8 cellular contexts compared by ENCODE assay signal in the genomic region with DNA sequence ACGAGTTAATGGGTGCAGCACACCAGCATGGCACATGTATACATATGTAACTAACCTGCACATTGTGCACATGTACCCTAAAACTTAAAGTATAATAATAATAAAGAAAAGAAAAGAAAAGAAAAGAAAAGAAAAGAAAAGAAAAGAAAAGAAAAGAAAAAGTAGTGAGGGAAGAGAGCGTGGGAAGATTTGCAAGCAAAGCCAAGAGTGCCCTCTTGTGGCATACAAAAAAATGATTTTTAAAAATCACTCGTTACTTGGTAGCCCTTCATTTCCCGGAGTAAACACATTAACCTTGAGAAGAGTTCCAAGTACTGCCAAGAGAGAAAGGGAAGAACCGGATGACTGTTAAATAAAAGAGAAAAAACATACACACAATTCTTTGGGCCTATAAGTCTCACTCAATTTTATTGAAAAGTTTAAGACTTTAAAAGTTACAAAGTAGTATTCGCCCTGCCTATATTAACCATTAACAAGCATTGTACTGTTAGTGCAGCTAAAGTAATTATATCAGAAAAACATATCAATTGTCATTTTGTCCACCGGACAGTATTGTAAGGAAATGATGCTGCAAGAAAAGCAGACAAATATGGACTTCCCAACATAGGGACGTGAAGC. TPM values are rescaled to one million over a fixed set of nuclear protein-coding genes. Genes with fewer than 3 reads are reported as not detected.
A peak's percentile ranks its signal among the peaks of the same experiment; 100 is the strongest.
DNase-seq lines count a peak whose midpoint lies in the region; ATAC-seq and TF ChIP-seq lines count a peak whose summit lies in the region.

No MANE protein-coding gene starts in this region.

- TF ChIP-seq CTCF in DND-41 (IDR thresholded peaks at IDR 0.05; ENCODE audit: borderline replicate concordance, extremely low read depth, low read length, poor library complexity, severe bottlenecking) (peak; percentile 62), WI38 (IDR thresholded peaks at IDR 0.05; ENCODE audit: low read depth, low read length) (peak; percentile 21; the same call in 1 of the 2 replicates), cardiac muscle cell (IDR thresholded peaks at IDR 0.05; ENCODE audit: low read depth, low read length) (peak; percentile 42)

- H3K36me3 ChIP-seq in DND-41 (ENCODE audit: insufficient read depth, low read length), result no peaks in the 10 kb centered on the region
- no peaks in the 10 kb centered on the region for H3K36me3 ChIP-seq in cardiac muscle cell

- peak; percentile 78; the same call in 1 of the 3 replicates for ATAC-seq in DND-41 (ENCODE audit: insufficient read depth, low read depth)
- ATAC-seq in activated CD4-positive, CD25-positive, alpha-beta regulatory T cell treated with anti-CD3 and anti-CD28 coated beads, Interleukin-2, amount 50 U/mL, for 24 hours, result no peak

- H4K20me1 ChIP-seq in DND-41 (ENCODE audit: insufficient read depth, low read length), result no peaks in the 10 kb centered on the region

- H3K27ac ChIP-seq in DND-41 (ENCODE audit: low read length) (no peak overlapping the region), cardiac muscle cell (no peak overlapping the region)

- H3K9ac ChIP-seq in DND-41 (ENCODE audit: low read depth, low read length), result no peak overlapping the region

- DNase-seq in DND-41 (peak; percentile 13), KG1 (lab: John Stamatoyannopoulos, UW) (peak; percentile 10), cardiac muscle cell (ENCODE audit: low read depth in 1 of 2, low spot score in 1 of 2) (peak; percentile 59 to 74), skeletal muscle cell (ENCODE audit: low read depth) (peak; percentile 38), NCI-H2107 (lab: John Stamatoyannopoulos, UW) (no peak), NCI-H774 (lab: John Stamatoyannopoulos, UW) (no peak)

- H3K4me2 ChIP-seq in DND-41 (ENCODE audit: insufficient read depth, low read length), result no peak overlapping the region

- no peak overlapping the region for H2AFZ ChIP-seq in DND-41 (ENCODE audit: low read depth, low read length)

- H3K4me3 ChIP-seq in DND-41 (ENCODE audit: low read depth in 1 of 2, low read length in 2 of 2), result no peak overlapping the region
- no peak overlapping the region for H3K4me3 ChIP-seq in WI38 (ENCODE audit: low read depth, low read length)
- H3K4me3 ChIP-seq in cardiac muscle cell, result no peak overlapping the region
- no peak overlapping the region for H3K4me3 ChIP-seq in skeletal muscle cell (ENCODE audit: low read depth, low read length)

- H3K9me3 ChIP-seq in DND-41 (ENCODE audit: insufficient read depth, low read length, severe bottlenecking), result no peaks in the 10 kb centered on the region
- no peaks in the 10 kb centered on the region for H3K9me3 ChIP-seq in cardiac muscle cell (ENCODE audit: low read depth)

- H3K79me2 ChIP-seq in DND-41 (ENCODE audit: insufficient read depth, low read length), result no peaks in the 10 kb centered on the region

- H3K4me1 ChIP-seq in DND-41 (ENCODE audit: insufficient read depth, low read length) (peaks cover 6% of the 10 kb centered on the region), cardiac muscle cell (ENCODE audit: low read depth) (peaks cover 5% of the 10 kb centered on the region)

- H3K27me3 ChIP-seq in DND-41 (ENCODE audit: insufficient read depth, low read length, poor library complexity), result no peaks in the 10 kb centered on the region
- H3K27me3 ChIP-seq in cardiac muscle cell, result peaks cover 41% of the 10 kb centered on the region

RNA-seq across cellular contexts. Expression of a gene that starts 6.2 kb away (rescaled TPM):
- total RNA-seq in cardiac muscle cell, result not detected in 2 replicates
- not detected in 2 replicates for polyA plus RNA-seq in cardiac muscle cell

RNA-seq across cellular contexts. Expression of a gene that starts 38.3 kb away (rescaled TPM):
- total RNA-seq in cardiac muscle cell, result 6.8 and 6.9 TPM in 2 replicates
- polyA plus RNA-seq in cardiac muscle cell, result 12.3 and 13.1 TPM in 2 replicates

Comparison
In these comparisons a context has a peak if more than half of its experiments do, and no peak if none do; other contexts are left out.
1. DNase-seq: peak in DND-41 (single experiment), KG1 (single experiment), cardiac muscle cell (2 of 2) and skeletal muscle cell (single experiment); none in NCI-H2107 (single experiment) and NCI-H774 (single experiment).
2. Peak in every context shown above with its lines, with median percentiles within 50 percentile points of each other: CTCF ChIP-seq.